Comparison of ENCODE assay signal across 2 cellular contexts in genomic region chr16:20814761-20815160, GRCh38.
TF ChIP-seq lines count a peak whose summit lies in the region.

No MANE protein-coding gene starts in this region.

TF ChIP-seq in GM12878, 131 proteins besides CTCF, POLR2A, EP300 and RAD21:
- TF ChIP-seq RCOR1 (conservative IDR thresholded peaks at IDR 0.05; ENCODE audit: low read depth, low read length), result no peak
- TF ChIP-seq ETV6 (conservative IDR thresholded peaks at IDR 0.05 in 1 of 2, IDR thresholded peaks at IDR 0.05 in 1 of 2; ENCODE audit: borderline replicate concordance in 1 of 2, low read depth in 1 of 2), result 0 out of 4 replicates have a peak, but pooled peaks of 1 of the 2 experiments have one; percentile 36
- peak; percentile 34; the same call in 1 of the 2 replicates for TF ChIP-seq NFIC (IDR thresholded peaks at IDR 0.05; ENCODE audit: low read depth, low read length)
- TF ChIP-seq TCF12 (IDR thresholded peaks at IDR 0.05; ENCODE audit: low read depth, low read length), result peak; percentile 81
- peak; percentile 73; the same call in 1 of the 2 replicates for TF ChIP-seq TCF3 (IDR thresholded peaks at IDR 0.05; ENCODE audit: borderline replicate concordance, insufficient read depth, low read depth, low read length)
- TF ChIP-seq RUNX3 (IDR thresholded peaks at IDR 0.05; ENCODE audit: low read length), result peak; percentile 79
- TF ChIP-seq MYC (IDR thresholded peaks at IDR 0.05; ENCODE audit: insufficient read depth, insufficient read length, insufficient replicate concordance, low read length, severe bottlenecking), result no peak
- TF ChIP-seq MEF2A (IDR thresholded peaks at IDR 0.05; ENCODE audit: insufficient read depth, low read depth, low read length), result 0 out of 2 replicates have a peak, but pooled peaks have one; percentile 30
- no peak for TF ChIP-seq FOS (IDR thresholded peaks at IDR 0.05; ENCODE audit: borderline replicate concordance, extremely low read depth, insufficient read length)
- TF ChIP-seq JUNB (IDR thresholded peaks at IDR 0.05), result peak; percentile 51

TF ChIP-seq in WTC11, 78 proteins besides CTCF, POLR2A, EP300 and RAD21:
- TF ChIP-seq NFYB (CRISPR knock-in tag; conservative IDR thresholded peaks at IDR 0.05; ENCODE audit: low read depth) (no peak), HMGXB4 (CRISPR knock-in tag; IDR thresholded peaks at IDR 0.05) (no peak), CBFB (CRISPR knock-in tag; IDR thresholded peaks at IDR 0.05; ENCODE audit: low read depth) (no peak), FOXP4 (CRISPR knock-in tag; IDR thresholded peaks at IDR 0.05) (no peak), HMGA2 (CRISPR knock-in tag; IDR thresholded peaks at IDR 0.05) (no peak), RELA (CRISPR knock-in tag; IDR thresholded peaks at IDR 0.05; ENCODE audit: borderline replicate concordance) (no peak), SP1 (CRISPR knock-in tag; conservative IDR thresholded peaks at IDR 0.05) (no peak), ZNF532 (CRISPR knock-in tag; IDR thresholded peaks at IDR 0.05; ENCODE audit: borderline replicate concordance) (no peak), STAT6 (CRISPR knock-in tag; conservative IDR thresholded peaks at IDR 0.05; ENCODE audit: low read depth) (no peak)
